Comparison of ENCODE assay signal across 22 cellular contexts in the genomic region with DNA sequence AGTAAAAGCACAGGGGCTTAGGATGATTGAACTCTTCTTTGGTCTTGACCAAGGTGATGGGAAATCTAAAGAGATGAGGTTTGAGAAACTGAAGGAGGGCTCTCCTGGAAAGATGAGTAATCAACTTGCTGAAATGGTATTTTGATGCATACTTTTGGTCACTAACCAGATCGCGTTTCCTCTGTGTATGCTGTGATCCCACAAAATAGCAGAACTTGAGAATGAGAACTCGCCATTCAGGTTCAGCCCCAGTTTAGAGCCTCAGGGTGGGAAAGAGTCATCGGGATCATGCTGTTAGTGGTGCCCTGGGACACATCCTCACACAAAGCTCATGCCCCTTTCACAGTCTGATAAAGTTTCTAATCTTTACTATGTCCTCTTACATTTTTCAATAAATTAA.
"Had no signal": no experiment of that assay in that cellular context is flagged by ENCODE, and none has a peak within 500 bp of the region (broad histone marks: within the 10 kb centered on the region; RNA-seq: fewer than 3 reads in every experiment).

No MANE protein-coding gene starts in this region.

- H3K27me3 ChIP-seq: gastroesophageal sphincter, heart left ventricle, spleen, tibial artery had no signal

- H3K27me3 Mint-ChIP-seq: activated CD4-positive, alpha-beta T cell treated with anti-CD3 and anti-CD28 coated beads, Interleukin-2, amount 10 ng/mL, durations not matched to agents 24 days and 14 days; activated naive CD8-positive, alpha-beta T cell treated with anti-CD3 and anti-CD28 coated beads, Interleukin-2, amount 50 U/mL, for 24 hours; activated T-cell treated with anti-CD3 and anti-CD28 coated beads, Interleukin-2, amount 50 U/mL, for 24 hours; naive B cell had no signal

- H3K36me3 ChIP-seq: gastroesophageal sphincter, heart left ventricle, spleen, tibial artery had no signal

- H3K4me1 Mint-ChIP-seq: activated CD4-positive, alpha-beta T cell treated with anti-CD3 and anti-CD28 coated beads, Interleukin-2, amount 10 ng/mL, durations not matched to agents 24 days and 14 days; activated naive CD8-positive, alpha-beta T cell treated with anti-CD3 and anti-CD28 coated beads, Interleukin-2, amount 50 U/mL, for 24 hours; memory B cell; naive B cell; neural crest cell had no signal

- H3K9me3 ChIP-seq: gastroesophageal sphincter, heart left ventricle, mucosa of descending colon, spleen, tibial artery had no signal

- ATAC-seq: activated CD8-positive, alpha-beta T cell treated with anti-CD3 and anti-CD28 coated beads, Interleukin-2, amount 10 ng/mL, durations not matched to agents 7 days and 5 days; activated naive CD8-positive, alpha-beta T cell treated with anti-CD3 and anti-CD28 coated beads, Interleukin-2, amount 50 U/mL, for 24 hours; gastroesophageal sphincter; heart left ventricle; left ventricle myocardium superior; mucosa of descending colon had no signal

- H3K4me3 ChIP-seq: gastroesophageal sphincter, heart left ventricle, mucosa of descending colon, spleen, tibial artery had no signal

- H3K27ac ChIP-seq: gastroesophageal sphincter, heart left ventricle, spleen, tibial artery had no signal

- H3K36me3 Mint-ChIP-seq: memory B cell, naive B cell had no signal

- H3K4me1 ChIP-seq: gastroesophageal sphincter, heart left ventricle, spleen, tibial artery had no signal

- H3K27ac Mint-ChIP-seq: activated CD4-positive, alpha-beta T cell treated with anti-CD3 and anti-CD28 coated beads, Interleukin-2, amount 10 ng/mL, durations not matched to agents 24 days and 14 days; activated CD8-positive, alpha-beta T cell treated with anti-CD3 and anti-CD28 coated beads, Interleukin-2, amount 10 ng/mL, durations not matched to agents 7 days and 5 days; activated naive CD4-positive, alpha-beta T cell treated with anti-CD3 and anti-CD28 coated beads for 36 hours; activated naive CD8-positive, alpha-beta T cell treated with anti-CD3 and anti-CD28 coated beads, Interleukin-2, amount 50 U/mL, for 24 hours; activated T-cell treated with anti-CD3 and anti-CD28 coated beads, Interleukin-2, amount 50 U/mL, for 24 hours; activated T-helper 2 cell treated with anti-CD3 and anti-CD28 coated beads, Interferon-gamma antibody, Interleukin-2, Interleukin-4, amounts not matched to agents 10 μg/mL and 5 μg/mL and 100 μg/mL, durations not matched to agents 14 hours and 24 hours and 36 hours; memory B cell; naive B cell had no signal

- DNase-seq: activated CD4-positive, alpha-beta T cell treated with anti-CD3 and anti-CD28 coated beads, Interleukin-2, amount 10 ng/mL, durations not matched to agents 24 days and 14 days; activated CD8-positive, alpha-beta T cell treated with anti-CD3 and anti-CD28 coated beads, Interleukin-2, amount 10 ng/mL, durations not matched to agents 7 days and 5 days; activated naive CD4-positive, alpha-beta T cell treated with anti-CD3 and anti-CD28 coated beads for 36 hours; activated naive CD8-positive, alpha-beta T cell treated with anti-CD3 and anti-CD28 coated beads, Interleukin-2, amount 50 U/mL, for 24 hours; activated T-cell treated with anti-CD3 and anti-CD28 coated beads, Interleukin-2, amount 50 U/mL, for 24 hours; aorta; heart left ventricle; left ventricle myocardium superior; mucosa of descending colon; naive B cell; retina; spleen; stimulated activated CD8-positive, alpha-beta memory T cell treated with anti-CD3 and anti-CD28 coated beads, Interleukin-4, amount 100 ng/mL, for 48 hours; stimulated activated naive CD4-positive, alpha-beta T cell treated with Interleukin-2 at 50 U/mL for 16 hours; substantia nigra; T-helper 1 cell; T-helper 9 cell; tibial artery had no signal

- H3K4me3 Mint-ChIP-seq: activated CD4-positive, alpha-beta T cell treated with anti-CD3 and anti-CD28 coated beads, Interleukin-2, amount 10 ng/mL, durations not matched to agents 24 days and 14 days; activated CD8-positive, alpha-beta T cell treated with anti-CD3 and anti-CD28 coated beads, Interleukin-2, amount 10 ng/mL, durations not matched to agents 7 days and 5 days; activated naive CD4-positive, alpha-beta T cell treated with anti-CD3 and anti-CD28 coated beads for 36 hours; activated naive CD8-positive, alpha-beta T cell treated with anti-CD3 and anti-CD28 coated beads, Interleukin-2, amount 50 U/mL, for 24 hours; activated T-cell treated with anti-CD3 and anti-CD28 coated beads, Interleukin-2, amount 50 U/mL, for 24 hours; memory B cell; naive B cell; neural crest cell had no signal

- H3K9me3 Mint-ChIP-seq: activated CD4-positive, alpha-beta T cell treated with anti-CD3 and anti-CD28 coated beads, Interleukin-2, amount 10 ng/mL, durations not matched to agents 24 days and 14 days; activated naive CD4-positive, alpha-beta T cell treated with anti-CD3 and anti-CD28 coated beads for 36 hours; activated naive CD8-positive, alpha-beta T cell treated with anti-CD3 and anti-CD28 coated beads, Interleukin-2, amount 50 U/mL, for 24 hours; activated T-cell treated with anti-CD3 and anti-CD28 coated beads, Interleukin-2, amount 50 U/mL, for 24 hours; activated T-helper 2 cell treated with anti-CD3 and anti-CD28 coated beads, Interferon-gamma antibody, Interleukin-2, Interleukin-4, amounts not matched to agents 10 μg/mL and 5 μg/mL and 100 μg/mL, durations not matched to agents 14 hours and 24 hours and 36 hours; memory B cell; neural crest cell had no signal
